In the genomic region with DNA sequence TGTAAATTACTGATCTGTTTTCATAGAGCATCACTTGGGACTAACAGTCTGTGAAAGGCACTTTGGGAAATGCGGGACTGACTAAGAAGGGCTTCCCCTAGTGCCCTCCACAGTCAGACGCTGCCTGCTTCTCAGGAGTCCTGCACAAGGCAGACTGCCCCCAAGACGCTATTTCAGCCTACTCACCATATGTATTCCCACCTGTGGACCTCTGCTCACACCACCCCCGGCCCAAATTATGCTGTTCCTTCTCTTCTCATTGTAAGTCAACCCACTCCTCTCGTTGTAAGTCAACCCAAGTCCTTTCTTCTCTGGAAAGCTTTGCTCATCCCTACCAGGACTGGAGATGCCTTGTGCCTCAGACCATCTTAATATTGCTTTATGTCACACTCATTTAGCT, we compare ENCODE assay signal across 34 cellular contexts.
"Had no signal": no experiment of that assay in that cellular context is flagged by ENCODE, and none has a peak within 500 bp of the region (broad histone marks: within the 10 kb centered on the region; RNA-seq: fewer than 3 reads in every experiment).

No MANE protein-coding gene starts in this region.

- H3K9me3 ChIP-seq: adrenal gland, body of pancreas, breast epithelium had no signal

- H3K36me3 ChIP-seq: adrenal gland, brain microvascular endothelial cell, breast epithelium had no signal

- DNase-seq: activated B cell treated with CpG ODN at 0.5 μM for 24 hours; activated CD4-positive, alpha-beta memory T cell treated with anti-CD3 and anti-CD28 coated beads for 36 hours; activated CD4-positive, alpha-beta T cell treated with anti-CD3 and anti-CD28 coated beads for 4 hours; activated CD4-positive, alpha-beta T cell treated with anti-CD3 and anti-CD28 coated beads, Interleukin-2, amount 10 ng/mL, durations not matched to agents 24 days and 14 days; activated CD4-positive, alpha-beta T cell treated with anti-CD3 and anti-CD28 coated beads, Interleukin-2, amount 50 U/mL, for 1 hour; activated CD4-positive, alpha-beta T cell treated with anti-CD3 and anti-CD28 coated beads, Interleukin-2, amount 50 U/mL, for 4 hours; activated CD4-positive, CD25-positive, alpha-beta regulatory T cell treated with anti-CD3 and anti-CD28 coated beads, Interleukin-2, amount 50 U/mL, for 72 hours; activated CD8-positive, alpha-beta memory T cell treated with anti-CD3 and anti-CD28 coated beads, Interleukin-2, amount 50 U/mL, for 4 hours; activated CD8-positive, alpha-beta T cell treated with anti-CD3 and anti-CD28 coated beads for 36 hours; activated effector memory CD4-positive, alpha-beta T cell treated with anti-CD3 and anti-CD28 coated beads, Interleukin-2, amount 50 U/mL, for 16 hours; activated gamma-delta T cell treated with Interleukin-2 at 50 U/mL for 16 hours; activated naive CD4-positive, alpha-beta T cell; activated naive CD4-positive, alpha-beta T cell treated with anti-CD3 and anti-CD28 coated beads for 36 hours; activated naive CD4-positive, alpha-beta T cell treated with anti-CD3 and anti-CD28 coated beads, Interleukin-2, amount 50 U/mL, for 16 hours; activated naive CD8-positive, alpha-beta T cell treated with anti-CD3 and anti-CD28 coated beads for 36 hours; activated T-cell treated with anti-CD3 and anti-CD28 coated beads for 4 hours; activated T-cell treated with anti-CD3 and anti-CD28 coated beads, Interleukin-2, amount 50 U/mL, for 1 hour; activated T-cell treated with anti-CD3 and anti-CD28 coated beads, Interleukin-2, amount 50 U/mL, for 4 hours; activated T-cell treated with anti-CD3 and anti-CD28 coated beads, Interleukin-2, amount 50 U/mL, for 72 hours; adrenal gland; amniotic stem cell; aorta; body of pancreas; brain microvascular endothelial cell; central memory CD4-positive, alpha-beta T cell; T-helper 1 cell; T-helper 2 cell; T-helper 9 cell had no signal

- FAIRE-seq: astrocyte, TTC549 had no signal

- H3K4me1 ChIP-seq: body of pancreas, breast epithelium had no signal

- H3K4me3 ChIP-seq: adrenal gland, body of pancreas, breast epithelium had no signal

- H3K27ac ChIP-seq: adrenal gland, body of pancreas, brain microvascular endothelial cell, breast epithelium, VCaP had no signal

- H3K27me3 ChIP-seq: adrenal gland, body of pancreas, brain microvascular endothelial cell, breast epithelium had no signal

- ATAC-seq: activated CD8-positive, alpha-beta T cell treated with anti-CD3 and anti-CD28 coated beads for 36 hours; activated naive CD4-positive, alpha-beta T cell treated with anti-CD3 and anti-CD28 coated beads, Interleukin-2, amount 50 U/mL, for 72 hours; activated T-cell treated with anti-CD3 and anti-CD28 coated beads, Interleukin-2, amount 50 U/mL, for 4 hours; activated T-cell treated with anti-CD3 and anti-CD28 coated beads, Interleukin-2, amount 50 U/mL, for 72 hours; activated T-helper 17 cell treated with anti-CD3 and anti-CD28 coated beads, Interleukin-2, amount 50 U/mL, for 72 hours; body of pancreas had no signal
